18 cellular contexts compared by ENCODE assay signal in genomic region chr17:78492116-78492799, GRCh38.
"Had no signal": no experiment of that assay in that cellular context is flagged by ENCODE, and none has a peak within 500 bp of the region (broad histone marks: within the 10 kb centered on the region; RNA-seq: fewer than 3 reads in every experiment).

No MANE protein-coding gene starts in this region.

- H3K9me3 ChIP-seq: esophagus squamous epithelium, gastroesophageal sphincter, neutrophil, sigmoid colon, suprapubic skin, thyroid gland had no signal

- ATAC-seq: gastroesophageal sphincter; left lobe of liver; naive thymus-derived CD4-positive, alpha-beta T cell had no signal

- H3K27ac ChIP-seq: epithelial cell of prostate, esophagus squamous epithelium, gastroesophageal sphincter, neutrophil, sigmoid colon, skin epidermis, suprapubic skin, thyroid gland had no signal

- H3K36me3 Mint-ChIP-seq: naive thymus-derived CD4-positive, alpha-beta T cell; type B pancreatic cell had no signal

- H3K4me1 ChIP-seq: sigmoid colon, suprapubic skin, thyroid gland had no signal

- H3K36me3 ChIP-seq: esophagus squamous epithelium, gastroesophageal sphincter, neutrophil, sigmoid colon, suprapubic skin, thyroid gland had no signal

- H3K4me3 Mint-ChIP-seq: naive thymus-derived CD4-positive, alpha-beta T cell; nephron progenitor cell; type B pancreatic cell had no signal

- DNase-seq: effector memory CD4-positive, alpha-beta T cell; esophagus squamous epithelium; foreskin fibroblast; mammary epithelial cell; naive thymus-derived CD4-positive, alpha-beta T cell; nephron progenitor cell; sigmoid colon; stimulated activated CD4-positive, alpha-beta T cell treated with anti-CD3 and anti-CD28 coated beads, Interleukin-12 subunit alpha, Interleukin-12 subunit beta, amount 100 ng/mL, for 4 hours; stimulated activated naive CD4-positive, alpha-beta T cell; thyroid gland had no signal

- H3K27ac Mint-ChIP-seq: naive thymus-derived CD4-positive, alpha-beta T cell; nephron progenitor cell; type B pancreatic cell had no signal

- H3K4me3 ChIP-seq: esophagus squamous epithelium, gastroesophageal sphincter, sigmoid colon, skin epidermis, suprapubic skin, thyroid gland had no signal

- FAIRE-seq: urothelium cell line had no signal

- H3K27me3 Mint-ChIP-seq: naive thymus-derived CD4-positive, alpha-beta T cell had no signal

- H3K9me3 Mint-ChIP-seq: nephron progenitor cell, type B pancreatic cell had no signal

- H3K27me3 ChIP-seq: esophagus squamous epithelium, gastroesophageal sphincter, neutrophil, sigmoid colon, suprapubic skin, thyroid gland had no signal
